9 cellular contexts compared by ENCODE assay signal in genomic region chr11:21514298-21514697, GRCh38.
DNase-seq lines count a peak whose midpoint lies in the region; ATAC-seq and TF ChIP-seq lines count a peak whose summit lies in the region.
"Had no signal": no experiment of that assay in that cellular context is flagged by ENCODE, and none has a peak within 500 bp of the region (broad histone marks: within the 10 kb centered on the region; RNA-seq: fewer than 3 reads in every experiment).

No MANE protein-coding gene starts in this region.

- no peaks in the 10 kb centered on the region for H3K4me1 ChIP-seq in right lobe of liver

- no peaks in the 10 kb centered on the region for H3K27me3 ChIP-seq in right lobe of liver

- no peak for TF ChIP-seq POLR2A in right lobe of liver (IDR thresholded peaks at IDR 0.05)

- peak; percentile 1 for DNase-seq in ELF-1 (ENCODE audit: low read depth, low spot score)
- peak; percentile 7 for DNase-seq in LNCaP clone FGC (ENCODE audit: low read depth)
- no peak for DNase-seq in RWPE1 (ENCODE audit: low spot score)
- DNase-seq in right lobe of liver, result peak in 1 of 3 donors; percentile 34
- DNase-seq in HCEC 1CT, result no peak
- DNase-seq in SW480 (ENCODE audit: low spot score), result no peak
- DNase-seq in activated effector memory CD4-positive, alpha-beta T cell treated with anti-CD3 and anti-CD28 coated beads, Interleukin-2, amount 50 U/mL, for 16 hours, result no peak
- DNase-seq: posterior cingulate gyrus had no signal

- TF ChIP-seq CTCF in LNCaP clone FGC (IDR thresholded peaks at IDR 0.05; ENCODE audit: control insufficient read depth, extremely low read depth, insufficient read depth) (peak; percentile 85), RWPE1 (conservative IDR thresholded peaks at IDR 0.05; ENCODE audit: low read depth) (peak; percentile 17; the same call in 1 of the 2 replicates), right lobe of liver (IDR thresholded peaks at IDR 0.05) (peak in 3 of 4 donors; percentile 32 to 47 (median 35))

- POLR2A ChIA-PET in RWPE1 (lab: Yijun Ruan, JAX; ENCODE audit: low non-redundant PET), result no interaction called here

- no peaks in the 10 kb centered on the region for H3K9me3 ChIP-seq in right lobe of liver

- no peak overlapping the region for H3K4me3 ChIP-seq in LNCaP clone FGC (ENCODE audit: low read depth, low read length)
- no peak overlapping the region for H3K4me3 ChIP-seq in right lobe of liver

- intact Hi-C loops in right lobe of liver (cut with DNase I), result no loop called here

- no peak overlapping the region for H3K27ac ChIP-seq in RWPE1
- H3K27ac ChIP-seq in right lobe of liver, result no peak overlapping the region

- H3K36me3 ChIP-seq in right lobe of liver, result no peaks in the 10 kb centered on the region

- CTCF ChIA-PET in RWPE1 (lab: Yijun Ruan, JAX), result no interaction called here

- ATAC-seq in right lobe of liver, result peak; percentile 51 to 71 (median 62)
- no peak for ATAC-seq in HG02623 (IDR thresholded peaks at IDR 0.05; ENCODE audit: unreplicated experiment)

- WGBS in right lobe of liver (ENCODE audit: insufficient coverage, low coverage, low lambda C conversion rate, missing lambda C conversion rate), result 23% methylated on average over 3 of the region's 3 CpGs

Comparison
In these comparisons a context has a peak if more than half of its experiments do, and no peak if none do; other contexts are left out.
1. DNase-seq: peak in ELF-1 (single experiment) and LNCaP clone FGC (single experiment); none in RWPE1 (single experiment), HCEC 1CT (single experiment), SW480 (single experiment) and activated effector memory CD4-positive, alpha-beta T cell treated with anti-CD3 and anti-CD28 coated beads, Interleukin-2, amount 50 U/mL, for 16 hours (single experiment).
2. CTCF ChIP-seq: peak in every context shown above with its lines; median percentile 85 in LNCaP clone FGC; 35 in right lobe of liver; 17 in RWPE1.